Comparison of ENCODE assay signal across 8 cellular contexts in genomic region chr17:82716383-82717181, GRCh38. TPM values are rescaled to one million over a fixed set of nuclear protein-coding genes. Genes with fewer than 3 reads are reported as not detected.
A peak's percentile ranks its signal among the peaks of the same experiment; 100 is the strongest.
DNase-seq lines count a peak whose midpoint lies in the region; ATAC-seq, FAIRE-seq and TF ChIP-seq lines count a peak whose summit lies in the region.

Gene FN3KRP (plus strand): TSS chr17:82716706. CDS start chr17:82716756, 50 bp downstream.

- H3K79me2 ChIP-seq in endothelial cell of umbilical vein (ENCODE audit: control insufficient read depth, insufficient read depth, low read length): peaks cover 13% of the 10 kb centered on the region

- no peak within 1 kb of the TSS; the same call in 1 of the 2 replicates for H2AK5ac ChIP-seq in IMR-90 (ENCODE audit: low read depth, low read length)

- TF ChIP-seq POLR2A in IMR-90 (IDR thresholded peaks at IDR 0.05; ENCODE audit: low read depth, low read length) (peak; percentile 70), endothelial cell of umbilical vein (IDR thresholded peaks at IDR 0.05; ENCODE audit: low read depth, low read length) (peak; percentile 47)

- intact Hi-C loops in CD8-positive, alpha-beta T cell (cut with DNase I, micrococcal nuclease): loop anchor here (1.0 to 5.0 kb wide), 5 partner anchors 18 to 739 kb away; partner anchors contain the start of genes RAB40B (in 2 of the 2), WDR45B (in 2 of the 2) and ASPSCR1 (in 1 of the 2)
- intact Hi-C loops in IMR-90 (cut with micrococcal nuclease) (no loop called here), endothelial cell of umbilical vein (cut with micrococcal nuclease) (loop anchor here (1.0 to 2.0 kb wide), 3 partner anchors 18 to 36 kb away; partner anchors contain the start of genes FN3K, RAB40B and TBCD)

- CTCF ChIA-PET in CD8-positive, alpha-beta T cell (lab: Charles Lee): no interaction called here
- CTCF ChIA-PET in IMR-90 (lab: Yijun Ruan, JAX) (no interaction called here), endothelial cell of umbilical vein (lab: Charles Lee) (interaction anchor here (0.6 to 1.6 kb wide), 6 partner anchors 9 to 1190 kb away, joined by 3 to 5 read pairs (median 3); partner anchors contain the start of gene FN3K)

- peak within 1 kb of the TSS; percentile 83 for H4K5ac ChIP-seq in IMR-90 (ENCODE audit: low read depth, low read length)

- FAIRE-seq in endothelial cell of umbilical vein (lab: Jason Lieb, UNC): peak; percentile 92

- in situ Hi-C loops in IMR-90 (cut with MboI; ENCODE audit: low sequenced_read_pairs): no loop called here

- no peak within 1 kb of the TSS for H2BK120ac ChIP-seq in IMR-90 (ENCODE audit: low read depth, low read length)

- H3K79me1 ChIP-seq in IMR-90 (ENCODE audit: low read depth in 1 of 2, low read length in 2 of 2): peaks cover 10 to 22% of the 10 kb centered on the region in 2 experiments

- peak within 1 kb of the TSS; percentile 67 for H3K4me3 ChIP-seq in CD8-positive, alpha-beta T cell (ENCODE audit: low read depth, low read length)
- peak within 1 kb of the TSS; percentile 94 for H3K4me3 ChIP-seq in IMR-90 (ENCODE audit: insufficient read depth, low read depth, low read length)
- peak within 1 kb of the TSS; percentile 71 to 96 (median 74) for H3K4me3 ChIP-seq in endothelial cell of umbilical vein (replicated peaks in 1 of 3; ENCODE audit: insufficient read depth in 1 of 3, low read depth in 1 of 3, low read length in 3 of 3)

- peak; percentile 68 to 92 (median 91) for DNase-seq in CD8-positive, alpha-beta T cell
- DNase-seq in IMR-90 (peak; percentile 83), OCI-M1 (lab: John Stamatoyannopoulos, UW) (peak; percentile 90), activated T-cell treated with anti-CD3 and anti-CD28 coated beads for 1 hour (ENCODE audit: low read depth) (peak; percentile 93), endothelial cell of umbilical vein (ENCODE audit: low read depth, low spot score) (peak; percentile 91), middle frontal gyrus (ENCODE audit: extremely low spot score, low spot score) (peak; percentile 89)
- DNase-seq in stimulated activated CD8-positive, alpha-beta memory T cell treated with anti-CD3 and anti-CD28 coated beads, Interleukin-15, amount 100 ng/mL, for 48 hours (ENCODE audit: low read depth in 2 of 2): peak; percentile 80 to 92

- H3K14ac ChIP-seq in IMR-90 (replicated peaks; ENCODE audit: low read depth, low read length): peak within 1 kb of the TSS; percentile 59

- no peaks in the 10 kb centered on the region for H3K27me3 ChIP-seq in CD8-positive, alpha-beta T cell (ENCODE audit: insufficient read depth, low read length)
- H3K27me3 ChIP-seq in IMR-90 (ENCODE audit: control insufficient read depth, insufficient read depth, low read length) (peaks cover 4% of the 10 kb centered on the region; the same call in 1 of the 2 replicates), endothelial cell of umbilical vein (ENCODE audit: control insufficient read depth in 2 of 2, insufficient read depth in 2 of 2, low read length in 2 of 2) (no peaks in the 10 kb centered on the region)

- 1% methylated on average over 37 of the region's 86 CpGs; no CpG with 5 or more reads in 1 of the 2 experiments for WGBS in IMR-90 (ENCODE audit: extremely low coverage in 2 of 2, insufficient read length in 1 of 2), 2 experiments

- POLR2A ChIA-PET in CD8-positive, alpha-beta T cell (lab: Charles Lee): interaction anchor here (0.6 to 0.8 kb wide), 2 partner anchors 18 to 19 kb away, joined by 3 read pairs; no protein-coding TSS in a partner anchor
- POLR2A ChIA-PET in IMR-90 (lab: Charles Lee; ENCODE audit: unreplicated experiment) (interaction anchor here (0.7 kb wide), 2 partner anchors 15 to 487 kb away, joined by 10 read pairs; no protein-coding TSS in a partner anchor), endothelial cell of umbilical vein (lab: Charles Lee) (interaction anchor here (0.6 kb wide), 1 partner anchor 90 kb away, joined by 3 read pairs; no protein-coding TSS in a partner anchor)

- dilution Hi-C loops in IMR-90 (cut with HindIII; ENCODE audit: low sequenced_read_pairs, unreplicated experiment) (no loop called here), endothelial cell of umbilical vein (cut with MboI; ENCODE audit: extremely low pct_ligation_motif_present, low sequenced_read_pairs) (no loop called here)

- H3K9me1 ChIP-seq in IMR-90 (ENCODE audit: insufficient read depth, low read length): peaks cover 6% of the 10 kb centered on the region
- no peaks in the 10 kb centered on the region for H3K9me1 ChIP-seq in endothelial cell of umbilical vein (replicated peaks; ENCODE audit: control insufficient read depth, extremely low read depth, insufficient read depth, low read length)

- no peak for TF ChIP-seq CTCF in CD8-positive, alpha-beta T cell (IDR thresholded peaks at IDR 0.05)
- TF ChIP-seq CTCF in IMR-90 (conservative IDR thresholded peaks at IDR 0.05; ENCODE audit: low read depth, low read length): no peak
- TF ChIP-seq CTCF in endothelial cell of umbilical vein (IDR thresholded peaks at IDR 0.05; ENCODE audit: extremely low read depth in 1 of 2, insufficient read depth in 1 of 2, low read depth in 1 of 2, low read length in 2 of 2): no peak

- H3K4ac ChIP-seq in IMR-90 (ENCODE audit: low read depth, low read length): peak within 1 kb of the TSS; percentile 59

- H4K91ac ChIP-seq in IMR-90 (ENCODE audit: insufficient read depth, low read depth, low read length): no peak within 1 kb of the TSS

- peaks cover 4% of the 10 kb centered on the region for H3K36me3 ChIP-seq in CD8-positive, alpha-beta T cell (ENCODE audit: insufficient read depth, low read length)
- H3K36me3 ChIP-seq in IMR-90 (ENCODE audit: control insufficient read depth, insufficient read depth, low read length): peaks cover 15% of the 10 kb centered on the region
- no peaks in the 10 kb centered on the region for H3K36me3 ChIP-seq in endothelial cell of umbilical vein (ENCODE audit: control insufficient read depth in 2 of 2, extremely low read depth in 1 of 2, insufficient read depth in 2 of 2, low read length in 2 of 2)

- TF ChIP-seq RAD21 in IMR-90 (IDR thresholded peaks at IDR 0.05; ENCODE audit: low read length): no peak

- no peaks in the 10 kb centered on the region for H3K27me3 Mint-ChIP-seq in CD8-positive, alpha-beta T cell (ENCODE audit: low read depth)

- peak within 1 kb of the TSS; percentile 99 for H3K4me2 ChIP-seq in IMR-90 (ENCODE audit: low read depth, low read length)
- H3K4me2 ChIP-seq in endothelial cell of umbilical vein (ENCODE audit: insufficient read depth, low read length): peak within 1 kb of the TSS; percentile 67

- peak within 1 kb of the TSS; percentile 57 to 61; a peak in 3 of 4 replicates for H4K8ac ChIP-seq in IMR-90 (ENCODE audit: low read depth in 2 of 2, low read length in 2 of 2)

- peak within 1 kb of the TSS; percentile 65 for H3K27ac ChIP-seq in CD8-positive, alpha-beta T cell (ENCODE audit: low read depth, low read length)
- H3K27ac ChIP-seq in IMR-90 (ENCODE audit: insufficient read depth, low read length) (peak within 1 kb of the TSS; percentile 87), endothelial cell of umbilical vein (ENCODE audit: insufficient read depth, low read depth, low read length) (no peak within 1 kb of the TSS)

- H2BK20ac ChIP-seq in IMR-90 (ENCODE audit: low read depth, low read length): no peak within 1 kb of the TSS

- H3K9ac ChIP-seq in IMR-90 (ENCODE audit: low read depth, low read length): peak within 1 kb of the TSS; percentile 94
- H3K9ac ChIP-seq in endothelial cell of umbilical vein (replicated peaks; ENCODE audit: extremely low read depth, insufficient read depth, low read length): peak within 1 kb of the TSS; percentile 77

- no peak within 1 kb of the TSS for H2BK5ac ChIP-seq in IMR-90 (ENCODE audit: low read depth, low read length, poor library complexity, severe bottlenecking)

- H3K9me3 Mint-ChIP-seq in CD8-positive, alpha-beta T cell: no peaks in the 10 kb centered on the region

- H3K18ac ChIP-seq in IMR-90 (ENCODE audit: low read depth, low read length): peak within 1 kb of the TSS; percentile 42; the same call in 1 of the 2 replicates

- H2AK9ac ChIP-seq in IMR-90 (replicated peaks; ENCODE audit: low read depth, low read length, poor library complexity): peak within 1 kb of the TSS; percentile 84

- H2AFZ ChIP-seq in IMR-90 (replicated peaks; ENCODE audit: low read length, poor library complexity) (peak within 1 kb of the TSS; percentile 93), endothelial cell of umbilical vein (ENCODE audit: low read depth, low read length) (peak within 1 kb of the TSS; percentile 99)

- peak; percentile 92 for ATAC-seq in CD8-positive, alpha-beta T cell
- ATAC-seq in GM21390 (IDR thresholded peaks at IDR 0.05; ENCODE audit: unreplicated experiment) (peak; percentile 47), IMR-90 (ENCODE audit: low read depth) (peak; percentile 96)

- peaks cover 18% of the 10 kb centered on the region for H3K4me1 ChIP-seq in CD8-positive, alpha-beta T cell (ENCODE audit: insufficient read depth, low read length)
- peaks cover 7% of the 10 kb centered on the region for H3K4me1 ChIP-seq in IMR-90 (ENCODE audit: control insufficient read depth, insufficient read depth, low read length)
- peaks cover 12% of the 10 kb centered on the region for H3K4me1 ChIP-seq in endothelial cell of umbilical vein (ENCODE audit: control insufficient read depth, extremely low read depth, insufficient read depth, low read length)

- H4K20me1 ChIP-seq in IMR-90 (ENCODE audit: insufficient read depth, low read length) (0 out of 2 replicates have a peak, but pooled peaks cover 4% of the 10 kb centered on the region), endothelial cell of umbilical vein (replicated peaks; ENCODE audit: control insufficient read depth, extremely low read depth, insufficient read depth, low read length) (no peaks in the 10 kb centered on the region)

- H3K56ac ChIP-seq in IMR-90 (ENCODE audit: extremely low read depth, insufficient read depth, low read length): no peak within 1 kb of the TSS

- H3K9me3 ChIP-seq in CD8-positive, alpha-beta T cell (ENCODE audit: low read length): no peaks in the 10 kb centered on the region
- H3K9me3 ChIP-seq in IMR-90 (ENCODE audit: control insufficient read depth, insufficient read depth, low read length): no peaks in the 10 kb centered on the region
- no peaks in the 10 kb centered on the region for H3K9me3 ChIP-seq in endothelial cell of umbilical vein (replicated peaks; ENCODE audit: control insufficient read depth, insufficient read depth, low read length)

- no TSS peak for BruUV-seq in IMR-90 (replicated peaks; lab: Mats Ljungman, UMichigan)
- BruUV-seq in endothelial cell of umbilical vein (replicated peaks; lab: Mats Ljungman, UMichigan): no TSS peak

- H3K27ac Mint-ChIP-seq in CD8-positive, alpha-beta T cell: peak within 1 kb of the TSS; percentile 93

- peak within 1 kb of the TSS; percentile 85; the same call in 1 of the 2 replicates for H3K23ac ChIP-seq in IMR-90 (ENCODE audit: low read depth, low read length)

- no peak within 1 kb of the TSS for H2BK15ac ChIP-seq in IMR-90 (ENCODE audit: low read depth, low read length)

- H3K4me3 Mint-ChIP-seq in CD8-positive, alpha-beta T cell: peak within 1 kb of the TSS; percentile 98

- peaks cover 36% of the 10 kb centered on the region for H3K36me3 Mint-ChIP-seq in CD8-positive, alpha-beta T cell

- H3K4me1 Mint-ChIP-seq in CD8-positive, alpha-beta T cell (ENCODE audit: low read depth): peaks cover 22% of the 10 kb centered on the region

RNA-seq across cellular contexts. Expression of gene FN3KRP, which starts in this region (rescaled TPM):
- total RNA-seq in CD8-positive, alpha-beta T cell: 10 to 100 TPM; 29.3 to 30.9 TPM
- total RNA-seq in IMR-90 (2012; rRNA removed) (18.6 and 20.6 TPM in 2 replicates), endothelial cell of umbilical vein (32.7 and 35.2 TPM in 2 replicates)
- polyA plus RNA-seq in IMR-90 (2012; rRNA removed) (20.3 and 21.4 TPM in 2 replicates), endothelial cell of umbilical vein (20.5 and 22.2 TPM in 2 replicates)
- polyA plus RNA-seq in IMR-90 (2012; cell fraction: cytosol; rRNA removed): 15.3 and 16.8 TPM in 2 replicates
- 19.8 and 23.1 TPM in 2 replicates for polyA plus RNA-seq in IMR-90 (2012; cell fraction: nucleus; rRNA removed; ENCODE audit: low replicate concordance)
- polyA plus RNA-seq in endothelial cell of umbilical vein (2011; cell fraction: cytosol; rRNA removed): 22.2 and 23.4 TPM in 2 replicates
- 27.6 and 34.1 TPM in 2 replicates for polyA plus RNA-seq in endothelial cell of umbilical vein (2011; cell fraction: nucleus; rRNA removed)
- polyA plus RNA-seq in endothelial cell of umbilical vein (2012): 32.1 and 36.2 TPM in 2 replicates
- 11.5 and 17.2 TPM in 2 replicates for polyA minus RNA-seq in endothelial cell of umbilical vein
- polyA minus RNA-seq in endothelial cell of umbilical vein (2011; cell fraction: cytosol; rRNA and poly(A)+ RNA removed): 11.5 TPM
- 7.0 and 7.2 TPM in 2 replicates for polyA minus RNA-seq in endothelial cell of umbilical vein (2011; cell fraction: nucleus; rRNA and poly(A)+ RNA removed)
